Comparison of ENCODE assay signal across 8 cellular contexts in the genomic region with DNA sequence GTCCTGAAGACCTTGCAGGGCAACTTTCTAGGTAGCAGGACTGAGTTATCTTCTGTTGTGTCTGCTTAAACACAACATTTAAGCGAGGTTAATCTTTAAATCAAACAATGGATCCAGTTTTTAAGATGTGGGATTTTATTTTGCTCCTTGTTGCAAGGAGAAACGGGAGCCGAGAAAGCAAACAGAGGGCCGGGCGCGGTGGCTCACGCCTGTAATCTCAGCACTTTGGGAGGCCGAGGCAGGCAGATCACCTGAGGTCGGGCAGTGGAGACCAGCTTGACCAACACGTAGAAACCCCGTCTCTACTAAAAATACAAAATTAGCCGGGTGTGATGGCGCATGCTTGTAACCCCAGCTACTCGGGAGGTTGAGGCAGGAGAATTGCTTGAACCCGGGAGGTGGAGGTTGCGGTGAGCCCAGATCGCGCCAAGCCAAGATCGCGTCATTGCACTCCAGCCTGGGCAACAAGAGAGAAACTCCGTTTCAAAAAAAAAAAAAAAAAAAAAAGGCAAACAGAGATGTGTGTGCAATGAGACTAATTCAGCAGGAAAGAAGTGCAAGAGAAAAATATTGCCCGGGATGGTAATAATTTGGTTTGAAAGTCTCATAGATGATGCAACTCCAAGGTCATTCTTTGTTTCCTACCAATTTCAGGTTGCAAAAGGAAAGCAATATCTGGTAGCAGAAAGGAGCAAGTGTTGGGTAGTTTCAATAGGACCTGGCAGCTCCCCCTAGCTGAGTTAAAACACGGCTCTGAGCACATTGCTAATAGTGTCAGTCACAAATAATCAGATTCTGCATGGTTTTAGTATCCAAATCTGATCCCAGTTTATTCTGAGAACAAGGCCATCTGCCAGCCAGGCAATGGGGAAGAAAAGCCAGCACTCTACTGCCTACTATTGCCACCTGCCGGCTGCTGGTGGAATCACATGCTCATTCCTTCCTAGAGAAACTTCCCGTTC.
DNase-seq lines count a peak whose midpoint lies in the region; ATAC-seq and TF ChIP-seq lines count a peak whose summit lies in the region.

No MANE protein-coding gene starts in this region.

- peak overlapping the region; percentile 77 for H3K27ac ChIP-seq in GM23248
- no peak overlapping the region for H3K27ac ChIP-seq in SU-DHL-6 (ENCODE audit: low read depth, low read length)
- H3K27ac ChIP-seq in heart right ventricle: peak overlapping the region in 4 of 10 donors; percentile 9 to 61 (median 24)

- H3K4me2 ChIP-seq in GM23248 (ENCODE audit: unreplicated experiment): peak overlapping the region; percentile 40
- no peak overlapping the region for H3K4me2 ChIP-seq in SU-DHL-6 (ENCODE audit: low read depth, low read length, poor library complexity, severe bottlenecking)

- H3K9me3 ChIP-seq in GM23248 (ENCODE audit: low read depth) (no peaks in the 10 kb centered on the region), SU-DHL-6 (ENCODE audit: insufficient read depth, low read length) (no peaks in the 10 kb centered on the region), heart right ventricle (no peaks in the 10 kb centered on the region)

- peak; percentile 56 to 85 (median 76) for ATAC-seq in heart right ventricle
- ATAC-seq in HG03108 (IDR thresholded peaks at IDR 0.05; ENCODE audit: unreplicated experiment): no peak

- H3K79me2 ChIP-seq in GM23248 (ENCODE audit: insufficient read depth): no peaks in the 10 kb centered on the region
- no peaks in the 10 kb centered on the region for H3K79me2 ChIP-seq in SU-DHL-6 (ENCODE audit: insufficient read depth, low read length)

- H3K27me3 ChIP-seq in GM23248 (replicated peaks; ENCODE audit: insufficient read depth): no peaks in the 10 kb centered on the region
- H3K27me3 ChIP-seq in SU-DHL-6 (ENCODE audit: low read length): no peaks in the 10 kb centered on the region
- H3K27me3 ChIP-seq in heart right ventricle: no peaks in the 10 kb centered on the region

- peaks cover 16% of the 10 kb centered on the region for H3F3A ChIP-seq in GM23248 (ENCODE audit: insufficient read depth)
- H3F3A ChIP-seq in SU-DHL-6 (ENCODE audit: insufficient read depth): no peaks in the 10 kb centered on the region

- peak; percentile 50 for DNase-seq in DMS153 treated with DMSO at 0.1 percent for 48 hours (lab: John Stamatoyannopoulos, UW; ENCODE audit: unreplicated experiment)
- DNase-seq in GM23248: peak; percentile 94
- peak; percentile 54 for DNase-seq in NCI-H1105 treated with DMSO at 0.1 percent for 48 hours (lab: John Stamatoyannopoulos, UW)
- peak; percentile 75 for DNase-seq in amniotic epithelial cell (ENCODE audit: low read depth)
- peak; percentile 85 to 86 for DNase-seq in heart right ventricle
- DNase-seq in pulmonary artery endothelial cell (ENCODE audit: low read depth, low spot score): peak; percentile 44

- WGBS in GM23248 (ENCODE audit: low coverage in 1 of 2, low lambda C conversion rate in 2 of 2, missing lambda C conversion rate in 2 of 2), 2 experiments: 41 to 48% methylated on average over 24 to 25 of the region's 25 CpGs
- 79 to 82% methylated on average over 25 of the region's 25 CpGs for WGBS in heart right ventricle, 2 donors

- in situ Hi-C loops in GM23248 (cut with MboI): loop anchor here (10.0 kb wide), 1 partner anchor 209 kb away; no protein-coding TSS in a partner anchor

- peak overlapping the region; percentile 82 for H2AFZ ChIP-seq in GM23248
- H2AFZ ChIP-seq in SU-DHL-6 (ENCODE audit: low read depth, low read length, severe bottlenecking): no peak overlapping the region

- H4K20me1 ChIP-seq in GM23248 (ENCODE audit: insufficient read depth): no peaks in the 10 kb centered on the region
- H4K20me1 ChIP-seq in SU-DHL-6 (ENCODE audit: low read depth, low read length): no peaks in the 10 kb centered on the region

- TF ChIP-seq CTCF in SU-DHL-6 (IDR thresholded peaks at IDR 0.05; ENCODE audit: insufficient read depth, low read length, poor library complexity, severe bottlenecking) (peak; percentile 73), heart right ventricle (IDR thresholded peaks at IDR 0.05) (peak; percentile 91 to 98 (median 96))

- H3K9ac ChIP-seq in GM23248 (peak overlapping the region; percentile 47), SU-DHL-6 (ENCODE audit: low read length) (no peak overlapping the region)

- H3K4me1 ChIP-seq in GM23248 (ENCODE audit: insufficient read depth): peaks cover 19% of the 10 kb centered on the region
- peaks cover 0 to 56% (median 32%) of the 10 kb centered on the region in 9 donors for H3K4me1 ChIP-seq in heart right ventricle

- H3K4me3 ChIP-seq in GM23248 (peak overlapping the region; percentile 35), SU-DHL-6 (ENCODE audit: insufficient read depth, low read length, poor library complexity, severe bottlenecking) (no peak overlapping the region), heart right ventricle (no peak overlapping the region)

- intact Hi-C loops in heart right ventricle (cut with DNase I): loop anchor here in 9 of 10 donors (1.0 to 5.0 kb wide), 11 partner anchors 161 to 356 kb away; no protein-coding TSS in a partner anchor

- H3K9me2 ChIP-seq in GM23248 (ENCODE audit: insufficient read depth) (no peaks in the 10 kb centered on the region), SU-DHL-6 (replicated peaks; ENCODE audit: insufficient read depth, low read length) (no peaks in the 10 kb centered on the region)

- H3K36me3 ChIP-seq in GM23248 (ENCODE audit: low read depth) (no peaks in the 10 kb centered on the region), SU-DHL-6 (ENCODE audit: low read length) (no peaks in the 10 kb centered on the region), heart right ventricle (no peaks in the 10 kb centered on the region)

Comparison
In these comparisons a context has a peak if more than half of its experiments do, and no peak if none do; other contexts are left out.
1. DNase-seq: peak in every context shown above with its lines; median percentile 94 in GM23248; 86 in heart right ventricle; 75 in amniotic epithelial cell; 54 in NCI-H1105 treated with DMSO at 0.1 percent for 48 hours; 50 in DMS153 treated with DMSO at 0.1 percent for 48 hours; 44 in pulmonary artery endothelial cell.